Comparison of ENCODE assay signal across 14 cellular contexts in the genomic region with DNA sequence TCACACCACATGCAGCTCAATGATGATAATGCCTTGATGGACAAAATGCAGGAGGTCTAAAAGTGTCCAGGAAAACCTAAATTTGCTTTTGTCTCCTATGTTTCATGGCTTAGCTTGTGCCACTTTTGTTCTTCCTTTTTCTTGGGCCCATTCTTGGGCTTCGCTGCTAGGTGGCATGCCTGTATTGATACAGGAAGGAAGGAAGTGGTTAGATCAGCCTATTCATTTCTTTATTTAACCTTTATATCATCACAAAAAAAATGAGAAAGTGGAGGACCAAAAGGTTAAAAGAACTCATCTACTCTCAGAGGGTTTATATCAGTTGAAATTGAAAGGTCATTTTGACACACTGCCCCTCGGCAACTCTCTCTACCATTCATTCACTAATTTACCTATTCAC.
A peak's percentile ranks its signal among the peaks of the same experiment; 100 is the strongest.
DNase-seq lines count a peak whose midpoint lies in the region; ATAC-seq lines count a peak whose summit lies in the region.
"Had no signal": no experiment of that assay in that cellular context is flagged by ENCODE, and none has a peak within 500 bp of the region (broad histone marks: within the 10 kb centered on the region; RNA-seq: fewer than 3 reads in every experiment).

No MANE protein-coding gene starts in this region.

- CTCF ChIA-PET in activated CD8-positive, alpha-beta memory T cell treated with anti-CD3 and anti-CD28 coated beads, Interleukin-2, amount 10 ng/mL, durations not matched to agents 7 days and 5 days (lab: Charles Lee), result interaction anchor here (1.0 to 1.3 kb wide), 2 partner anchors 27 to 794 kb away, joined by 3 to 8 read pairs; no protein-coding TSS in a partner anchor
- CTCF ChIA-PET in activated CD4-positive, alpha-beta T cell treated with anti-CD3 and anti-CD28 coated beads, Interleukin-2, amount 10 ng/mL, durations not matched to agents 7 days and 5 days (lab: Charles Lee), result interaction anchor here (0.6 to 1.9 kb wide), 2 partner anchors 34 to 920 kb away, joined by 3 to 4 read pairs; no protein-coding TSS in a partner anchor

- peaks cover 20% of the 10 kb centered on the region for H3K27me3 Mint-ChIP-seq in activated CD8-positive, alpha-beta memory T cell treated with anti-CD3 and anti-CD28 coated beads, Interleukin-2, amount 10 ng/mL, durations not matched to agents 7 days and 5 days
- H3K27me3 Mint-ChIP-seq in activated CD4-positive, alpha-beta T cell treated with anti-CD3 and anti-CD28 coated beads, Interleukin-2, amount 10 ng/mL, durations not matched to agents 7 days and 5 days, result no peaks in the 10 kb centered on the region
- H3K27me3 Mint-ChIP-seq in naive thymus-derived CD8-positive, alpha-beta T cell, result no peaks in the 10 kb centered on the region

- POLR2A ChIA-PET in activated CD4-positive, alpha-beta T cell treated with anti-CD3 and anti-CD28 coated beads, Interleukin-2, amount 10 ng/mL, durations not matched to agents 7 days and 5 days (lab: Charles Lee), result no interaction called here
- POLR2A ChIA-PET in naive thymus-derived CD8-positive, alpha-beta T cell (lab: Charles Lee), result interaction anchor here (2.0 kb wide), 1 partner anchor 28 kb away, joined by 6 read pairs; no protein-coding TSS in a partner anchor

- H3K27ac Mint-ChIP-seq in activated CD8-positive, alpha-beta memory T cell treated with anti-CD3 and anti-CD28 coated beads, Interleukin-2, amount 10 ng/mL, durations not matched to agents 7 days and 5 days, result no peak overlapping the region
- H3K27ac Mint-ChIP-seq in activated CD4-positive, alpha-beta T cell treated with anti-CD3 and anti-CD28 coated beads, Interleukin-2, amount 10 ng/mL, durations not matched to agents 7 days and 5 days, result no peak overlapping the region
- peak overlapping the region in 6 of 10 donors; percentile 24 to 79 (median 56) for H3K27ac Mint-ChIP-seq in naive thymus-derived CD8-positive, alpha-beta T cell

- no peak overlapping the region for H3K4me3 Mint-ChIP-seq in activated CD8-positive, alpha-beta memory T cell treated with anti-CD3 and anti-CD28 coated beads, Interleukin-2, amount 10 ng/mL, durations not matched to agents 7 days and 5 days
- H3K4me3 Mint-ChIP-seq in activated CD4-positive, alpha-beta T cell treated with anti-CD3 and anti-CD28 coated beads, Interleukin-2, amount 10 ng/mL, durations not matched to agents 7 days and 5 days, result no peak overlapping the region
- H3K4me3 Mint-ChIP-seq in naive thymus-derived CD8-positive, alpha-beta T cell, result peak overlapping the region in 9 of 10 donors; percentile 21 to 64 (median 52)

- peaks cover 25% of the 10 kb centered on the region for H3K4me1 Mint-ChIP-seq in activated CD8-positive, alpha-beta memory T cell treated with anti-CD3 and anti-CD28 coated beads, Interleukin-2, amount 10 ng/mL, durations not matched to agents 7 days and 5 days
- H3K4me1 Mint-ChIP-seq in activated CD4-positive, alpha-beta T cell treated with anti-CD3 and anti-CD28 coated beads, Interleukin-2, amount 10 ng/mL, durations not matched to agents 7 days and 5 days, result peaks cover 30% of the 10 kb centered on the region
- H3K4me1 Mint-ChIP-seq in naive thymus-derived CD8-positive, alpha-beta T cell, result peaks cover 23 to 38% (median 31%) of the 10 kb centered on the region in 4 donors

- H3K9me3 Mint-ChIP-seq in activated CD8-positive, alpha-beta memory T cell treated with anti-CD3 and anti-CD28 coated beads, Interleukin-2, amount 10 ng/mL, durations not matched to agents 7 days and 5 days (ENCODE audit: low read depth), result no peaks in the 10 kb centered on the region
- H3K9me3 Mint-ChIP-seq in activated CD4-positive, alpha-beta T cell treated with anti-CD3 and anti-CD28 coated beads, Interleukin-2, amount 10 ng/mL, durations not matched to agents 7 days and 5 days, result no peaks in the 10 kb centered on the region
- H3K9me3 Mint-ChIP-seq in naive thymus-derived CD8-positive, alpha-beta T cell, result peaks cover 0 to 1% (median 0%) of the 10 kb centered on the region in 9 donors

- peaks cover 17% of the 10 kb centered on the region for H3K36me3 Mint-ChIP-seq in activated CD8-positive, alpha-beta memory T cell treated with anti-CD3 and anti-CD28 coated beads, Interleukin-2, amount 10 ng/mL, durations not matched to agents 7 days and 5 days
- H3K36me3 Mint-ChIP-seq in activated CD4-positive, alpha-beta T cell treated with anti-CD3 and anti-CD28 coated beads, Interleukin-2, amount 10 ng/mL, durations not matched to agents 7 days and 5 days (ENCODE audit: low read depth), result peaks cover 18% of the 10 kb centered on the region
- H3K36me3 Mint-ChIP-seq in naive thymus-derived CD8-positive, alpha-beta T cell, result peaks cover 0 to 16% (median 7%) of the 10 kb centered on the region in 3 donors

- DNase-seq in activated CD8-positive, alpha-beta memory T cell treated with anti-CD3 and anti-CD28 coated beads, Interleukin-2, amount 10 ng/mL, durations not matched to agents 7 days and 5 days, result no peak
- no peak for DNase-seq in activated CD8-positive, alpha-beta memory T cell treated with anti-CD3 and anti-CD28 coated beads for 24 hours
- peak; percentile 23 for DNase-seq in activated CD4-positive, alpha-beta T cell treated with anti-CD3 and anti-CD28 coated beads, Interleukin-2, amount 10 ng/mL, durations not matched to agents 7 days and 5 days
- DNase-seq in naive thymus-derived CD8-positive, alpha-beta T cell, result peak in 4 of 10 donors; percentile 19 to 37 (median 28)
- no peak for DNase-seq in SIG-M5 (lab: John Stamatoyannopoulos, UW)
- DNase-seq in NCI-H748 (lab: John Stamatoyannopoulos, UW; ENCODE audit: unreplicated experiment), result no peak
- DNase-seq: ACHN, NCI-H2081, NCI-H69, T1000, testis had no signal

- peak; percentile 42 for ATAC-seq in activated CD8-positive, alpha-beta memory T cell treated with anti-CD3 and anti-CD28 coated beads, Interleukin-2, amount 10 ng/mL, durations not matched to agents 7 days and 5 days
- peak; percentile 28 for ATAC-seq in HG03432 (IDR thresholded peaks at IDR 0.05; ENCODE audit: unreplicated experiment)
- peak; percentile 54 to 65 for ATAC-seq in naive thymus-derived CD8-positive, alpha-beta T cell
- no peak for ATAC-seq in HG03439 (IDR thresholded peaks at IDR 0.05; ENCODE audit: unreplicated experiment)
- ATAC-seq: Right ventricle myocardium inferior had no signal

Comparison
In these comparisons a context has a peak if more than half of its experiments do, and no peak if none do; other contexts are left out.
1. H3K27ac Mint-ChIP-seq: peak in naive thymus-derived CD8-positive, alpha-beta T cell (6 of 10); none in activated CD8-positive, alpha-beta memory T cell treated with anti-CD3 and anti-CD28 coated beads, Interleukin-2, amount 10 ng/mL, durations not matched to agents 7 days and 5 days (single experiment) and activated CD4-positive, alpha-beta T cell treated with anti-CD3 and anti-CD28 coated beads, Interleukin-2, amount 10 ng/mL, durations not matched to agents 7 days and 5 days (single experiment).
2. H3K4me3 Mint-ChIP-seq: peak in naive thymus-derived CD8-positive, alpha-beta T cell (9 of 10); none in activated CD8-positive, alpha-beta memory T cell treated with anti-CD3 and anti-CD28 coated beads, Interleukin-2, amount 10 ng/mL, durations not matched to agents 7 days and 5 days (single experiment) and activated CD4-positive, alpha-beta T cell treated with anti-CD3 and anti-CD28 coated beads, Interleukin-2, amount 10 ng/mL, durations not matched to agents 7 days and 5 days (single experiment).